8 cellular contexts compared by ENCODE assay signal in genomic region chr2:18387479-18388206, GRCh38.
DNase-seq lines count a peak whose midpoint lies in the region; ATAC-seq and TF ChIP-seq lines count a peak whose summit lies in the region.

No MANE protein-coding gene starts in this region.

- H3K27me3 Mint-ChIP-seq in activated T-cell treated with anti-CD3 and anti-CD28 coated beads, Interleukin-2, amount 50 U/mL, for 72 hours (ENCODE audit: low read depth), result peaks cover 3% of the 10 kb centered on the region

- H3K36me3 ChIP-seq in thoracic aorta, result no peaks in the 10 kb centered on the region

- ATAC-seq in GM21528 (IDR thresholded peaks at IDR 0.05; ENCODE audit: low FRiP score, unreplicated experiment) (peak; percentile 96), thoracic aorta (ENCODE audit: insufficient number of reproducible peaks, low FRiP score, low read depth) (peak; percentile 91)
- peak; percentile 40 to 42 for ATAC-seq in activated T-cell treated with anti-CD3 and anti-CD28 coated beads, Interleukin-2, amount 50 U/mL, for 72 hours (replicated peaks in 1 of 2)

- no peak overlapping the region for H3K27ac Mint-ChIP-seq in activated T-cell treated with anti-CD3 and anti-CD28 coated beads, Interleukin-2, amount 50 U/mL, for 72 hours

- peak; percentile 51 for DNase-seq in DMS53 treated with DMSO at 0.1 percent for 48 hours (lab: John Stamatoyannopoulos, UW; ENCODE audit: unreplicated experiment)
- DNase-seq in HUDEP-2 (lab: John Stamatoyannopoulos, UW; ENCODE audit: unreplicated experiment in 76 of 76), result peak in 51 of 76 experiments; percentile 2 to 67 (median 26)
- peak; percentile 84 for DNase-seq in OCI-M1 (lab: John Stamatoyannopoulos, UW)
- DNase-seq in activated T-cell treated with anti-CD3 and anti-CD28 coated beads, Interleukin-2, amount 50 U/mL, for 72 hours, result peak; percentile 55
- DNase-seq in fibroblast of villous mesenchyme (ENCODE audit: low read depth), result peak; percentile 79
- DNase-seq in non-pigmented ciliary epithelial cell (ENCODE audit: low read depth), result peak; percentile 43
- peak; percentile 49 for DNase-seq in thoracic aorta (ENCODE audit: low spot score)

- H3K4me3 ChIP-seq in fibroblast of villous mesenchyme (ENCODE audit: low read depth, low read length) (no peak overlapping the region), thoracic aorta (no peak overlapping the region)

- H3K27ac ChIP-seq in thoracic aorta, result no peak overlapping the region

- no peaks in the 10 kb centered on the region for H3K36me3 Mint-ChIP-seq in activated T-cell treated with anti-CD3 and anti-CD28 coated beads, Interleukin-2, amount 50 U/mL, for 72 hours (ENCODE audit: insufficient read depth in 2 of 2)

- H3K4me1 Mint-ChIP-seq in activated T-cell treated with anti-CD3 and anti-CD28 coated beads, Interleukin-2, amount 50 U/mL, for 72 hours (ENCODE audit: low read depth), result no peaks in the 10 kb centered on the region

- peaks cover 0 to 4% of the 10 kb centered on the region in 2 donors for H3K4me1 ChIP-seq in thoracic aorta (ENCODE audit: control insufficient read depth in 1 of 2, low read depth in 2 of 2)

- H3K9me3 ChIP-seq in thoracic aorta, result no peaks in the 10 kb centered on the region

- TF ChIP-seq CTCF in fibroblast of villous mesenchyme (IDR thresholded peaks at IDR 0.05; ENCODE audit: insufficient read depth, low read depth, low read length), result peak; percentile 95
- TF ChIP-seq CTCF in thoracic aorta (IDR thresholded peaks at IDR 0.05), result peak; percentile 99

- H3K9me3 Mint-ChIP-seq in activated T-cell treated with anti-CD3 and anti-CD28 coated beads, Interleukin-2, amount 50 U/mL, for 72 hours, result no peaks in the 10 kb centered on the region

- no peaks in the 10 kb centered on the region for H3K27me3 ChIP-seq in thoracic aorta (replicated peaks; ENCODE audit: insufficient read depth)

- H3K4me3 Mint-ChIP-seq in activated T-cell treated with anti-CD3 and anti-CD28 coated beads, Interleukin-2, amount 50 U/mL, for 72 hours, result no peak overlapping the region

Comparison
In these comparisons a context has a peak if more than half of its experiments do, and no peak if none do; other contexts are left out.
1. DNase-seq: peak in every context shown above with its lines; median percentile 84 in OCI-M1; 79 in fibroblast of villous mesenchyme; 55 in activated T-cell treated with anti-CD3 and anti-CD28 coated beads, Interleukin-2, amount 50 U/mL, for 72 hours; 51 in DMS53 treated with DMSO at 0.1 percent for 48 hours; 49 in thoracic aorta; 43 in non-pigmented ciliary epithelial cell; 26 in HUDEP-2.
2. ATAC-seq: peak in every context shown above with its lines; median percentile 96 in GM21528; 91 in thoracic aorta; 41 in activated T-cell treated with anti-CD3 and anti-CD28 coated beads, Interleukin-2, amount 50 U/mL, for 72 hours.